ENCODE assay signal across 9 cellular contexts in genomic region chr16:1474471-1474795, GRCh38. TPM values are rescaled to one million over a fixed set of nuclear protein-coding genes. Genes with fewer than 3 reads are reported as not detected.
A peak's percentile ranks its signal among the peaks of the same experiment; 100 is the strongest.
DNase-seq lines count a peak whose midpoint lies in the region; ATAC-seq and TF ChIP-seq lines count a peak whose summit lies in the region.
"Had no signal": no experiment of that assay in that cellular context is flagged by ENCODE, and none has a peak within 500 bp of the region (broad histone marks: within the 10 kb centered on the region; RNA-seq: fewer than 3 reads in every experiment).

No MANE protein-coding gene starts in this region.

- H3K27me3 ChIP-seq in CD4-positive, CD25-positive, alpha-beta regulatory T cell (ENCODE audit: control insufficient read depth, insufficient read depth, low read length), result no peaks in the 10 kb centered on the region
- H3K27me3 ChIP-seq in RWPE2 (ENCODE audit: insufficient read depth, poor library complexity, severe bottlenecking) (no peaks in the 10 kb centered on the region), foreskin keratinocyte (no peaks in the 10 kb centered on the region)

- no peak for DNase-seq in CD4-positive, CD25-positive, alpha-beta regulatory T cell
- DNase-seq in RWPE2 (ENCODE audit: low spot score) (no peak), foreskin keratinocyte (no peak), skeletal muscle cell (ENCODE audit: low read depth) (no peak), amniotic stem cell (lab: John Stamatoyannopoulos, UW) (no peak), Ammon's horn (ENCODE audit: low spot score) (no peak), GOT3 (lab: John Stamatoyannopoulos, UW) (no peak)

- ATAC-seq in CD4-positive, CD25-positive, alpha-beta regulatory T cell (ENCODE audit: low read depth in 2 of 2), result peak; percentile 2 to 4
- ATAC-seq in GM21619 (IDR thresholded peaks at IDR 0.05; ENCODE audit: unreplicated experiment) (peak; percentile 22), RWPE2 (ENCODE audit: low read depth) (no peak), foreskin keratinocyte (peak; percentile 20)

- H3K36me3 ChIP-seq in CD4-positive, CD25-positive, alpha-beta regulatory T cell (ENCODE audit: control insufficient read depth, insufficient read depth, low read length), result no peaks in the 10 kb centered on the region
- no peaks in the 10 kb centered on the region for H3K36me3 ChIP-seq in RWPE2 (ENCODE audit: low read depth)

- H3K27ac ChIP-seq in CD4-positive, CD25-positive, alpha-beta regulatory T cell (ENCODE audit: insufficient read depth, low read length, poor library complexity, severe bottlenecking), result peak overlapping the region; percentile 89
- H3K27ac ChIP-seq in RWPE2 (ENCODE audit: poor library complexity, severe bottlenecking), result peak overlapping the region; percentile 30
- H3K27ac ChIP-seq in foreskin keratinocyte, result peak overlapping the region; percentile 91

- peak overlapping the region; percentile 80 to 90 (median 84) for H3K4me3 Mint-ChIP-seq in CD4-positive, CD25-positive, alpha-beta regulatory T cell

- H3K4me1 Mint-ChIP-seq in CD4-positive, CD25-positive, alpha-beta regulatory T cell, result peaks cover 0 to 49% (median 20%) of the 10 kb centered on the region in 4 donors

- no peaks in the 10 kb centered on the region for H3K9me3 ChIP-seq in CD4-positive, CD25-positive, alpha-beta regulatory T cell (ENCODE audit: control insufficient read depth in 2 of 2, low read length in 2 of 2)
- peaks cover 3% of the 10 kb centered on the region for H3K9me3 ChIP-seq in RWPE2 (ENCODE audit: severe bottlenecking)

- H3K36me3 Mint-ChIP-seq in CD4-positive, CD25-positive, alpha-beta regulatory T cell, result peaks cover 3% of the 10 kb centered on the region

- H3K9me3 Mint-ChIP-seq in CD4-positive, CD25-positive, alpha-beta regulatory T cell, result peaks cover 0 to 1% (median 0%) of the 10 kb centered on the region in 7 donors

- no peaks in the 10 kb centered on the region for H3K27me3 Mint-ChIP-seq in CD4-positive, CD25-positive, alpha-beta regulatory T cell

- peaks cover 20% of the 10 kb centered on the region for H3K4me1 ChIP-seq in CD4-positive, CD25-positive, alpha-beta regulatory T cell (ENCODE audit: control insufficient read depth, insufficient read depth, low read length, poor library complexity, severe bottlenecking)
- H3K4me1 ChIP-seq in RWPE2 (ENCODE audit: insufficient read depth, poor library complexity, severe bottlenecking) (no peaks in the 10 kb centered on the region), foreskin keratinocyte (no peaks in the 10 kb centered on the region)

- H3K27ac Mint-ChIP-seq in CD4-positive, CD25-positive, alpha-beta regulatory T cell, result peak overlapping the region in 1 of 3 donors; percentile 11

- TF ChIP-seq CTCF in RWPE2 (IDR thresholded peaks at IDR 0.05; ENCODE audit: poor library complexity, severe bottlenecking) (no peak), foreskin keratinocyte (conservative IDR thresholded peaks at IDR 0.05) (no peak)

- peak overlapping the region; percentile 79 for H3K4me3 ChIP-seq in CD4-positive, CD25-positive, alpha-beta regulatory T cell (ENCODE audit: low read depth, low read length)
- H3K4me3 ChIP-seq in RWPE2 (ENCODE audit: severe bottlenecking) (peak overlapping the region; percentile 71), skeletal muscle cell (ENCODE audit: low read depth, low read length) (peak overlapping the region; percentile 73)

RNA-seq across cellular contexts. Expression of gene CLCN7, which starts 0.4 kb away (rescaled TPM):
- 104 TPM for total RNA-seq in CD4-positive, CD25-positive, alpha-beta regulatory T cell
- 10 to 100 TPM; 22.0 to 24.9 (median 23.5) TPM for polyA plus RNA-seq in CD4-positive, CD25-positive, alpha-beta regulatory T cell
- 32.2 and 37.7 TPM in 2 replicates for total RNA-seq in foreskin keratinocyte
- polyA plus RNA-seq in foreskin keratinocyte, result 25.2 and 28.2 TPM in 2 replicates

RNA-seq across cellular contexts. Expression of gene PTX4, which starts 14.3 kb away (rescaled TPM):
- total RNA-seq in CD4-positive, CD25-positive, alpha-beta regulatory T cell, result not detected
- not detected for polyA plus RNA-seq in CD4-positive, CD25-positive, alpha-beta regulatory T cell
- total RNA-seq in foreskin keratinocyte, result not detected in 2 replicates
- polyA plus RNA-seq in foreskin keratinocyte, result not detected in 2 replicates
- total RNA-seq: LHCN-M2 had no signal

RNA-seq across cellular contexts. Expression of gene TELO2, which starts 18.7 kb away (rescaled TPM):
- total RNA-seq in CD4-positive, CD25-positive, alpha-beta regulatory T cell, result 27.4 TPM
- polyA plus RNA-seq in CD4-positive, CD25-positive, alpha-beta regulatory T cell, result 10 to 100 TPM in 3 of 4 donors, 1 to 10 TPM in 1; 9.1 to 15.2 (median 11.6) TPM
- 36.4 and 37.9 TPM in 2 replicates for total RNA-seq in foreskin keratinocyte
- 39.8 and 44.7 TPM in 2 replicates for polyA plus RNA-seq in foreskin keratinocyte

RNA-seq across cellular contexts. Expression of gene CCDC154, which starts 30.1 kb away (rescaled TPM):
- total RNA-seq in CD4-positive, CD25-positive, alpha-beta regulatory T cell, result 2.6 TPM
- polyA plus RNA-seq in CD4-positive, CD25-positive, alpha-beta regulatory T cell, result not detected
- total RNA-seq in foreskin keratinocyte, result 0.07 and 0.14 TPM in 2 replicates
- polyA plus RNA-seq in foreskin keratinocyte, result 0.22 and 0.28 TPM in 2 replicates

RNA-seq across cellular contexts. Expression of gene PERCC1, which starts 43.6 kb away (rescaled TPM):
- not detected for total RNA-seq in CD4-positive, CD25-positive, alpha-beta regulatory T cell
- not detected for polyA plus RNA-seq in CD4-positive, CD25-positive, alpha-beta regulatory T cell
- not detected in 2 replicates for total RNA-seq in foreskin keratinocyte
- polyA plus RNA-seq in foreskin keratinocyte, result not detected in 2 replicates
- total RNA-seq: LHCN-M2 had no signal

Comparison
In these comparisons a context has a peak if more than half of its experiments do, and no peak if none do; other contexts are left out.
1. H3K27ac ChIP-seq: peak in every context shown above with its lines; median percentile 91 in foreskin keratinocyte; 89 in CD4-positive, CD25-positive, alpha-beta regulatory T cell; 30 in RWPE2.